8 cellular contexts compared by ENCODE assay signal in genomic region chr1:26692211-26692792, GRCh38. TPM values are rescaled to one million over a fixed set of nuclear protein-coding genes. Genes with fewer than 3 reads are reported as not detected.
DNase-seq lines count a peak whose midpoint lies in the region; ATAC-seq, FAIRE-seq and TF ChIP-seq lines count a peak whose summit lies in the region.

No MANE protein-coding gene starts in this region.

- peak overlapping the region; percentile 47 for H3K4me3 ChIP-seq in IMR-90 (ENCODE audit: insufficient read depth, low read depth, low read length)
- H3K4me3 ChIP-seq in mononuclear cell (ENCODE audit: low read length), result peak overlapping the region; percentile 56

- no peak; the same call in 1 of the 2 replicates for TF ChIP-seq RAD21 in IMR-90 (IDR thresholded peaks at IDR 0.05; ENCODE audit: low read length)

- H3K14ac ChIP-seq in IMR-90 (replicated peaks; ENCODE audit: low read depth, low read length), result peak overlapping the region; percentile 54

- H3K9me1 ChIP-seq in IMR-90 (ENCODE audit: insufficient read depth, low read length), result no peaks in the 10 kb centered on the region

- dilution Hi-C loops in IMR-90 (cut with HindIII; ENCODE audit: low sequenced_read_pairs, unreplicated experiment), result no loop called here

- peak overlapping the region; percentile 22 to 89 for H4K8ac ChIP-seq in IMR-90 (ENCODE audit: low read depth in 2 of 2, low read length in 2 of 2)

- CTCF ChIA-PET in IMR-90 (lab: Yijun Ruan, JAX), result interaction anchor here (0.6 to 1.5 kb wide), 9 partner anchors 15 to 118 kb away, joined by 3 to 8 read pairs (median 3); no protein-coding TSS in a partner anchor

- H3K4me1 ChIP-seq in IMR-90 (ENCODE audit: control insufficient read depth, insufficient read depth, low read length) (peaks cover 12% of the 10 kb centered on the region), mononuclear cell (ENCODE audit: insufficient read depth, low read length) (peaks cover 51% of the 10 kb centered on the region)

- 2% methylated on average over 12 of the region's 30 CpGs; no CpG with 5 or more reads in 1 of the 2 experiments for WGBS in IMR-90 (ENCODE audit: extremely low coverage in 2 of 2, insufficient read length in 1 of 2), 2 experiments

- peak overlapping the region; percentile 74 for H3K9ac ChIP-seq in IMR-90 (ENCODE audit: low read depth, low read length)

- peak overlapping the region; percentile 93 for H2AK9ac ChIP-seq in IMR-90 (replicated peaks; ENCODE audit: low read depth, low read length, poor library complexity)

- FAIRE-seq in GM12892 (lab: Jason Lieb, UNC), result peak; percentile 85

- peak overlapping the region; percentile 85 for H3K56ac ChIP-seq in IMR-90 (ENCODE audit: extremely low read depth, insufficient read depth, low read length)

- H2BK5ac ChIP-seq in IMR-90 (ENCODE audit: low read depth, low read length, poor library complexity, severe bottlenecking), result peak overlapping the region; percentile 86

- in situ Hi-C loops in IMR-90 (cut with MboI; ENCODE audit: low sequenced_read_pairs), result loop anchor here (5.0 kb wide), 1 partner anchor 95 kb away; the partner anchor contains the start of gene PIGV

- peak overlapping the region; percentile 70 for H3K4me2 ChIP-seq in IMR-90 (ENCODE audit: low read depth, low read length)

- H3K23ac ChIP-seq in IMR-90 (ENCODE audit: low read depth, low read length), result peak overlapping the region; percentile 81

- H3K9me3 ChIP-seq in IMR-90 (ENCODE audit: control insufficient read depth, insufficient read depth, low read length), result no peaks in the 10 kb centered on the region
- H3K9me3 ChIP-seq in mononuclear cell (ENCODE audit: low read depth, low read length), result no peaks in the 10 kb centered on the region

- intact Hi-C loops in IMR-90 (cut with micrococcal nuclease), result loop anchor here (10.0 kb wide), 1 partner anchor 172 kb away; the partner anchor contains the start of gene SFN

- H3K18ac ChIP-seq in IMR-90 (ENCODE audit: low read depth, low read length), result peak overlapping the region; percentile 90

- peak overlapping the region; percentile 82 for H3K27ac ChIP-seq in IMR-90 (ENCODE audit: insufficient read depth, low read length)
- peak overlapping the region; percentile 91 for H3K27ac ChIP-seq in epithelial cell of prostate

- peak overlapping the region; percentile 65 for H2BK120ac ChIP-seq in IMR-90 (ENCODE audit: low read depth, low read length)

- peak overlapping the region; percentile 46; the same call in 2 of the 3 replicates for H2BK15ac ChIP-seq in IMR-90 (ENCODE audit: low read depth, low read length)

- H2AFZ ChIP-seq in IMR-90 (replicated peaks; ENCODE audit: low read length, poor library complexity), result peak overlapping the region; percentile 86

- 0 out of 2 replicates have a peak, but pooled peaks have one; percentile 1 for TF ChIP-seq CTCF in IMR-90 (conservative IDR thresholded peaks at IDR 0.05; ENCODE audit: low read depth, low read length)

- no peaks in the 10 kb centered on the region for H4K20me1 ChIP-seq in IMR-90 (ENCODE audit: insufficient read depth, low read length)

- H4K91ac ChIP-seq in IMR-90 (ENCODE audit: insufficient read depth, low read depth, low read length), result peak overlapping the region; percentile 80

- POLR2A ChIA-PET in IMR-90 (lab: Charles Lee; ENCODE audit: unreplicated experiment), result interaction anchor here (0.6 to 3.7 kb wide), 5 partner anchors 10 to 97 kb away, joined by 3 to 13 read pairs (median 3); partner anchors contain the start of gene PIGV

- peak overlapping the region; percentile 87 for H3K4ac ChIP-seq in IMR-90 (ENCODE audit: low read depth, low read length)

- no peaks in the 10 kb centered on the region for H3K36me3 ChIP-seq in IMR-90 (ENCODE audit: control insufficient read depth, insufficient read depth, low read length)

- H3K27me3 ChIP-seq in IMR-90 (ENCODE audit: control insufficient read depth, insufficient read depth, low read length) (no peaks in the 10 kb centered on the region), mononuclear cell (ENCODE audit: insufficient read depth, low read length) (no peaks in the 10 kb centered on the region)

- no TSS peak for BruUV-seq in IMR-90 (replicated peaks; lab: Mats Ljungman, UMichigan)

- peak overlapping the region; percentile 49; the same call in 1 of the 2 replicates for H2BK20ac ChIP-seq in IMR-90 (ENCODE audit: low read depth, low read length)

- H4K5ac ChIP-seq in IMR-90 (ENCODE audit: low read depth, low read length), result peak overlapping the region; percentile 55

- TF ChIP-seq POLR2A in GM12892 (IDR thresholded peaks at IDR 0.05; ENCODE audit: low read depth, low read length), result peak; percentile 83; the same call in 1 of the 2 replicates
- no peak for TF ChIP-seq POLR2A in IMR-90 (IDR thresholded peaks at IDR 0.05; ENCODE audit: low read depth, low read length)

- H2AK5ac ChIP-seq in IMR-90 (ENCODE audit: low read depth, low read length), result peak overlapping the region; percentile 31

- peaks cover 7 to 16% of the 10 kb centered on the region in 2 experiments; a peak in 3 of 4 replicates for H3K79me1 ChIP-seq in IMR-90 (ENCODE audit: low read depth in 1 of 2, low read length in 2 of 2)

- peak; percentile 56 for DNase-seq in GM12892 (ENCODE audit: insufficient read length)
- peak; percentile 91 for DNase-seq in IMR-90
- DNase-seq in OCI-M2 (lab: John Stamatoyannopoulos, UW; ENCODE audit: unreplicated experiment), result peak; percentile 74
- peak; percentile 69 for DNase-seq in activated T-cell treated with anti-CD3 and anti-CD28 coated beads for 48 hours (ENCODE audit: low read depth)
- peak; percentile 77 for DNase-seq in epithelial cell of prostate (ENCODE audit: low read depth, low spot score)
- DNase-seq in stimulated activated CD8-positive, alpha-beta memory T cell treated with anti-CD3 and anti-CD28 coated beads, Interleukin-15, amount 100 ng/mL, for 48 hours (ENCODE audit: low read depth in 2 of 2), result peak; percentile 70 to 73

- ATAC-seq in IMR-90 (ENCODE audit: low read depth) (peak; percentile 22), HG02571 (IDR thresholded peaks at IDR 0.05; ENCODE audit: unreplicated experiment) (no peak)

TF ChIP-seq in IMR-90, 13 proteins besides CTCF, POLR2A, EP300 and RAD21:
- TF ChIP-seq CHD1 (IDR thresholded peaks at IDR 0.05; ENCODE audit: low read depth, low read length), result no peak
- TF ChIP-seq SMC3 (IDR thresholded peaks at IDR 0.05; ENCODE audit: low read depth, low read length), result peak; percentile 16; the same call in 1 of the 2 replicates
- TF ChIP-seq, protein P1, sequence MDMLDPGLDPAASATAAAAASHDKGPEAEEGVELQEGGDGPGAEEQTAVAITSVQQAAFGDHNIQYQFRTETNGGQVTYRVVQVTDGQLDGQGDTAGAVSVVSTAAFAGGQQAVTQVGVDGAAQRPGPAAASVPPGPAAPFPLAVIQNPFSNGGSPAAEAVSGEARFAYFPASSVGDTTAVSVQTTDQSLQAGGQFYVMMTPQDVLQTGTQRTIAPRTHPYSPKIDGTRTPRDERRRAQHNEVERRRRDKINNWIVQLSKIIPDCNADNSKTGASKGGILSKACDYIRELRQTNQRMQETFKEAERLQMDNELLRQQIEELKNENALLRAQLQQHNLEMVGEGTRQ (IDR thresholded peaks at IDR 0.05; ENCODE audit: low read depth, low read length), result no peak
- 0 out of 2 replicates have a peak, but pooled peaks have one; percentile 44 for TF ChIP-seq MXI1 (IDR thresholded peaks at IDR 0.05; ENCODE audit: borderline replicate concordance, low read depth, low read length)
- TF ChIP-seq CEBPB (IDR thresholded peaks at IDR 0.05; ENCODE audit: low read depth, low read length), result 0 out of 2 replicates have a peak, but pooled peaks have one; percentile 1
- peak; percentile 56 for TF ChIP-seq RCOR1 (IDR thresholded peaks at IDR 0.05; ENCODE audit: insufficient replicate concordance, low read length)

RNA-seq across cellular contexts. Expression of gene ARID1A, which starts 3.5 kb away (rescaled TPM):
- 35.4 TPM for polyA plus RNA-seq in GM12892 (2012; ENCODE audit: missing spikeins)
- total RNA-seq in IMR-90 (2012; rRNA removed) (14.0 and 16.7 TPM in 2 replicates), mononuclear cell (55.4 TPM)
- 39.4 and 40.7 TPM in 2 replicates for polyA plus RNA-seq in IMR-90 (2012; rRNA removed)
- 21.1 and 38.8 TPM in 2 replicates for polyA plus RNA-seq in IMR-90 (2012; cell fraction: cytosol; rRNA removed)
- 89.6 and 144 TPM in 2 replicates for polyA plus RNA-seq in IMR-90 (2012; cell fraction: nucleus; rRNA removed; ENCODE audit: low replicate concordance)
